Comparison of ENCODE assay signal across 2 cellular contexts in genomic region chr3:12959395-12959794, GRCh38.
TF ChIP-seq lines count a peak whose summit lies in the region.

No MANE protein-coding gene starts in this region.

TF ChIP-seq in GM23338, 12 proteins besides CTCF, POLR2A, EP300 and RAD21 (continued from another document):
- no peak for TF ChIP-seq ZNF462 (CRISPR knock-in tag; IDR thresholded peaks at IDR 0.05)
TF ChIP-seq in GM23338: peak in this region for 0.

TF ChIP-seq in K562, 482 proteins besides CTCF, POLR2A, EP300 and RAD21 (continued from another document):
- TF ChIP-seq ELK3 (CRISPR knock-in tag; IDR thresholded peaks at IDR 0.05): no peak
- no peak for TF ChIP-seq WHSC1 (IDR thresholded peaks at IDR 0.05; ENCODE audit: low read length)
- TF ChIP-seq TCF15 (CRISPR knock-in tag; IDR thresholded peaks at IDR 0.05): no peak
- TF ChIP-seq ZC3H4 (CRISPR knock-in tag; IDR thresholded peaks at IDR 0.05; ENCODE audit: borderline replicate concordance): no peak
- TF ChIP-seq HES1 (IDR thresholded peaks at IDR 0.05; ENCODE audit: low read depth): no peak
- TF ChIP-seq ZNF76 (CRISPR knock-in tag; IDR thresholded peaks at IDR 0.05; ENCODE audit: borderline replicate concordance): no peak
- TF ChIP-seq KDM4B (IDR thresholded peaks at IDR 0.05; ENCODE audit: borderline replicate concordance in 2 of 2, low read depth in 1 of 2): no peak
- no peak for TF ChIP-seq TFE3 (CRISPR knock-in tag; IDR thresholded peaks at IDR 0.05)
- no peak for TF ChIP-seq FOXA3 (CRISPR knock-in tag; conservative IDR thresholded peaks at IDR 0.05 in 1 of 2, IDR thresholded peaks at IDR 0.05 in 1 of 2)
- no peak for TF ChIP-seq ZNF212 (CRISPR knock-in tag; IDR thresholded peaks at IDR 0.05)
- TF ChIP-seq E4F1 (CRISPR knock-in tag; IDR thresholded peaks at IDR 0.05; ENCODE audit: borderline replicate concordance): no peak
- no peak for TF ChIP-seq ZSCAN32 (CRISPR knock-in tag; IDR thresholded peaks at IDR 0.05)
